15 cellular contexts compared by ENCODE assay signal in genomic region chr1:230825804-230826160, GRCh38. TPM values are rescaled to one million over a fixed set of nuclear protein-coding genes. Genes with fewer than 3 reads are reported as not detected.
A peak's percentile ranks its signal among the peaks of the same experiment; 100 is the strongest.
DNase-seq lines count a peak whose midpoint lies in the region; TF ChIP-seq lines count a peak whose summit lies in the region.
"Had no signal": no experiment of that assay in that cellular context is flagged by ENCODE, and none has a peak within 500 bp of the region (broad histone marks: within the 10 kb centered on the region; RNA-seq: fewer than 3 reads in every experiment).

No MANE protein-coding gene starts in this region.

- H3K27me3 ChIP-seq in tibial artery: no peaks in the 10 kb centered on the region

- peaks cover 3% of the 10 kb centered on the region for H3K36me3 Mint-ChIP-seq in mesothelial cell of epicardium
- H3K36me3 Mint-ChIP-seq: stimulated activated memory B cell treated with anti-CD40 and anti-IgM and Interleukin-4, amounts not matched to agents 10 μg/mL and 1 μg/mL and 100 μg/mL, for 72 hours; T-cell had no signal

- peaks cover 0 to 77% (median 62%) of the 10 kb centered on the region in 4 donors for H3K4me1 ChIP-seq in tibial artery

- H3K36me3 ChIP-seq in tibial artery: no peaks in the 10 kb centered on the region

- no peaks in the 10 kb centered on the region for H3K27me3 Mint-ChIP-seq in mesothelial cell of epicardium (ENCODE audit: low read depth)
- H3K27me3 Mint-ChIP-seq: activated CD4-positive, alpha-beta T cell treated with anti-CD3 and anti-CD28 coated beads, Interleukin-2, amount 10 ng/mL, durations not matched to agents 7 days and 5 days had no signal

- DNase-seq in HuH-7.5 (ENCODE audit: low spot score): peak; percentile 24
- DNase-seq in coronary artery (ENCODE audit: low spot score): peak; percentile 79
- no peak for DNase-seq in mesothelial cell of epicardium (ENCODE audit: low spot score in 2 of 2, unreplicated experiment in 2 of 2)
- peak; percentile 44 to 88 for DNase-seq in tibial artery
- DNase-seq in germinal center (ENCODE audit: low spot score): no peak
- DNase-seq in stimulated activated CD4-positive, alpha-beta T cell treated with anti-CD3 and anti-CD28 coated beads, Interleukin-2, amount 100 ng/mL, for 48 hours: no peak
- DNase-seq in stimulated activated CD4-positive, alpha-beta T cell treated with anti-CD3 and anti-CD28 coated beads, Interleukin-15, amount 100 ng/mL, for 24 hours: no peak
- DNase-seq: activated CD4-positive, alpha-beta T cell treated with anti-CD3 and anti-CD28 coated beads, Interleukin-2, amount 10 ng/mL, durations not matched to agents 7 days and 5 days; activated effector memory CD4-positive, alpha-beta T cell treated with Interleukin-2 at 50 U/mL for 16 hours; DMS53; stimulated activated CD4-positive, alpha-beta T cell treated with anti-CD3 and anti-CD28 coated beads, Interleukin-2, amount 100 ng/mL, for 24 hours; T-cell had no signal

- H3K4me3 ChIP-seq in coronary artery (no peak overlapping the region), tibial artery (no peak overlapping the region)
- H3K4me3 ChIP-seq: GM12878, K562 had no signal

- H3K9me3 Mint-ChIP-seq in mesothelial cell of epicardium: peaks cover 3% of the 10 kb centered on the region
- H3K9me3 Mint-ChIP-seq: activated CD4-positive, alpha-beta T cell treated with anti-CD3 and anti-CD28 coated beads, Interleukin-2, amount 10 ng/mL, durations not matched to agents 7 days and 5 days had no signal

- TF ChIP-seq CTCF in coronary artery (IDR thresholded peaks at IDR 0.05): no peak
- no peak for TF ChIP-seq CTCF in mesothelial cell of epicardium (IDR thresholded peaks at IDR 0.05; ENCODE audit: unreplicated experiment)
- TF ChIP-seq CTCF in tibial artery (IDR thresholded peaks at IDR 0.05): no peak

- intact Hi-C loops in tibial artery (cut with DNase I; ENCODE audit: low total_unique reads): no loop called here

- H3K27ac ChIP-seq in coronary artery (peak overlapping the region; percentile 88 to 89), tibial artery (peak overlapping the region; percentile 87 to 88)

- peak overlapping the region; percentile 18 for H3K27ac Mint-ChIP-seq in mesothelial cell of epicardium
- H3K27ac Mint-ChIP-seq: activated CD4-positive, alpha-beta T cell treated with anti-CD3 and anti-CD28 coated beads, Interleukin-2, amount 10 ng/mL, durations not matched to agents 7 days and 5 days; stimulated activated memory B cell treated with anti-CD40 and anti-IgM and Interleukin-4, amounts not matched to agents 10 μg/mL and 1 μg/mL and 100 μg/mL, for 72 hours; T-cell had no signal

- H3K4me3 Mint-ChIP-seq in mesothelial cell of epicardium: no peak overlapping the region
- H3K4me3 Mint-ChIP-seq: activated CD4-positive, alpha-beta T cell treated with anti-CD3 and anti-CD28 coated beads, Interleukin-2, amount 10 ng/mL, durations not matched to agents 7 days and 5 days; stimulated activated memory B cell treated with anti-CD40 and anti-IgM and Interleukin-4, amounts not matched to agents 10 μg/mL and 1 μg/mL and 100 μg/mL, for 72 hours; T-cell had no signal

- H3K4me1 Mint-ChIP-seq in mesothelial cell of epicardium: peaks cover 26% of the 10 kb centered on the region
- H3K4me1 Mint-ChIP-seq: activated CD4-positive, alpha-beta T cell treated with anti-CD3 and anti-CD28 coated beads, Interleukin-2, amount 10 ng/mL, durations not matched to agents 7 days and 5 days; stimulated activated memory B cell treated with anti-CD40 and anti-IgM and Interleukin-4, amounts not matched to agents 10 μg/mL and 1 μg/mL and 100 μg/mL, for 72 hours; T-cell had no signal

- H3K9me3 ChIP-seq in tibial artery: no peaks in the 10 kb centered on the region

RNA-seq across cellular contexts. Expression of gene C1orf198, which starts 42.5 kb away (rescaled TPM):
- total RNA-seq in mesothelial cell of epicardium: 143 to 151 TPM (median 149 TPM) in 3 replicates

Comparison
In these comparisons a context has a peak if more than half of its experiments do, and no peak if none do; other contexts are left out.
1. DNase-seq: peak in HuH-7.5 (single experiment), coronary artery (single experiment) and tibial artery (2 of 2); none in mesothelial cell of epicardium (0 of 2), germinal center (single experiment), stimulated activated CD4-positive, alpha-beta T cell treated with anti-CD3 and anti-CD28 coated beads, Interleukin-2, amount 100 ng/mL, for 48 hours (0 of 2) and stimulated activated CD4-positive, alpha-beta T cell treated with anti-CD3 and anti-CD28 coated beads, Interleukin-15, amount 100 ng/mL, for 24 hours (single experiment).